In the genomic region with DNA sequence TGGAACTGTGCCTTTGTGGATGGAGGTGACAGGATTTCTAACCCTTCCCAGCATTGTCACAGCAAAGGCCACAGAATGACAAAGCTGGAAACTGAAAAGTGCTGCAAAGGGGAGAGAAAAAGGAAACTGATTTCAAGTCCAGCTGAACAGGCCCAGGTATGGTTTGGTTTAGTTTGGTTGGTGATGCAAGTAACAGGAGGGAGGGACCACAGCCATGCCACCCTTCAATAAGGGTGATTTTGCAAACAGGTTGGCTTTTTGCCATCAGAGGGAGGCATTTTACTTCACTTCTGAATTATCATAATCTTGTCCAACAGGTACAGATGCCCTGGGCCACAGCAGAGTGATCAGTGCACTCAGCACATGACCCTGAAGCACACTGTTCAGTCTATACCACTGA, we compare ENCODE assay signal across 35 cellular contexts. TPM values are rescaled to one million over a fixed set of nuclear protein-coding genes. Genes with fewer than 3 reads are reported as not detected.
"Had no signal": no experiment of that assay in that cellular context is flagged by ENCODE, and none has a peak within 500 bp of the region (broad histone marks: within the 10 kb centered on the region; RNA-seq: fewer than 3 reads in every experiment).

No MANE protein-coding gene starts in this region.

- FAIRE-seq: endothelial cell of umbilical vein, keratinocyte had no signal

- H3K4me3 ChIP-seq: adrenal gland, body of pancreas, esophagus muscularis mucosa, lung, ovary, smooth muscle cell, vagina had no signal

- H3K4me1 ChIP-seq: foreskin keratinocyte had no signal

- H3K27me3 ChIP-seq: adrenal gland, body of pancreas, esophagus muscularis mucosa, foreskin keratinocyte, neutrophil, ovary, vagina had no signal

- ATAC-seq: foreskin keratinocyte; left colon; stimulated activated memory B cell treated with anti-CD40 and anti-IgM and Interleukin-4, amounts not matched to agents 10 μg/mL and 1 μg/mL and 100 μg/mL, for 72 hours; stimulated activated naive CD8-positive, alpha-beta T cell treated with anti-CD3 and anti-CD28 coated beads, Interleukin-15, amount 100 ng/mL, for 72 hours had no signal

- H3K27ac ChIP-seq: esophagus muscularis mucosa, foreskin keratinocyte, neutrophil, ovary, vagina had no signal

- H3K9me3 ChIP-seq: adrenal gland, body of pancreas, esophagus muscularis mucosa, neutrophil, ovary, vagina had no signal

- H3K36me3 ChIP-seq: adrenal gland, neutrophil, ovary had no signal

- DNase-seq: activated CD4-positive, alpha-beta memory T cell treated with anti-CD3 and anti-CD28 coated beads for 36 hours; activated CD4-positive, alpha-beta T cell treated with anti-CD3 and anti-CD28 coated beads, Interleukin-2, amount 10 ng/mL, durations not matched to agents 24 days and 14 days; activated CD4-positive, CD25-positive, alpha-beta regulatory T cell treated with anti-CD3 and anti-CD28 coated beads, Interleukin-2, amount 50 U/mL, for 72 hours; activated CD8-positive, alpha-beta memory T cell treated with anti-CD3 and anti-CD28 coated beads, Interleukin-2, amount 50 U/mL, for 4 hours; activated effector memory CD4-positive, alpha-beta T cell treated with anti-CD3 and anti-CD28 coated beads, Interleukin-2, amount 50 U/mL, for 16 hours; activated naive CD4-positive, alpha-beta T cell treated with anti-CD3 and anti-CD28 coated beads for 36 hours; activated naive CD8-positive, alpha-beta T cell treated with anti-CD3 and anti-CD28 coated beads for 36 hours; activated T-cell treated with anti-CD3 and anti-CD28 coated beads, Interleukin-2, amount 50 U/mL, for 1 hour; adrenal gland; aorta; body of pancreas; cortex of kidney; foreskin keratinocyte; left colon; ovary; stimulated activated CD4-positive, alpha-beta T cell treated with anti-CD3 and anti-CD28 coated beads, Interleukin-1b, Interleukin-23, amount 100 ng/mL, for 48 hours; stimulated activated CD4-positive, alpha-beta T cell treated with anti-CD3 and anti-CD28 coated beads, Interleukin-4, amount 100 ng/mL, for 4 hours; stimulated activated CD8-positive, alpha-beta memory T cell treated with anti-CD3 and anti-CD28 coated beads, Interleukin-4, amount 100 ng/mL, for 48 hours; stimulated activated naive CD8-positive, alpha-beta T cell treated with anti-CD3 and anti-CD28 coated beads, Interleukin-15, amount 100 ng/mL, for 72 hours; substantia nigra; T-helper 2 cell had no signal

- H3K4me2 ChIP-seq: smooth muscle cell had no signal

RNA-seq across cellular contexts. Expression of a gene that starts 32.5 kb away (rescaled TPM):
- total RNA-seq: activated CD4-positive, alpha-beta memory T cell treated with anti-CD3 and anti-CD28 coated beads for 36 hours; activated CD4-positive, alpha-beta T cell treated with anti-CD3 and anti-CD28 coated beads, Interleukin-2, amount 10 ng/mL, durations not matched to agents 24 days and 14 days; activated CD8-positive, alpha-beta memory T cell treated with anti-CD3 and anti-CD28 coated beads for 36 hours; activated naive CD4-positive, alpha-beta T cell treated with anti-CD3 and anti-CD28 coated beads for 36 hours; activated naive CD8-positive, alpha-beta T cell treated with anti-CD3 and anti-CD28 coated beads for 36 hours; activated T-helper 1 cell treated with anti-CD3 and anti-CD28 coated beads, Interleukin-12 subunit alpha, Interleukin-12 subunit beta, Interleukin-2, Interleukin-4 antibody, amounts not matched to agents 30 ng/mL and 10 ng/mL and 1 ng/mL, durations not matched to agents 14 hours and 24 hours and 36 hours; adrenal gland; aorta; body of pancreas; endothelial cell of umbilical vein; esophagus muscularis mucosa; foreskin keratinocyte; left colon; lung; mucosa of gallbladder; ovary; progenitor cell of endocrine pancreas; renal cortical epithelial cell; smooth muscle cell; vagina had no signal
- polyA plus RNA-seq: adrenal gland, aorta, endothelial cell of umbilical vein, foreskin keratinocyte, keratinocyte, lung, ovary, smooth muscle cell had no signal

RNA-seq across cellular contexts. Expression of a gene that starts 51.1 kb away (rescaled TPM):
- total RNA-seq: activated CD4-positive, alpha-beta memory T cell treated with anti-CD3 and anti-CD28 coated beads for 36 hours; activated CD4-positive, alpha-beta T cell treated with anti-CD3 and anti-CD28 coated beads, Interleukin-2, amount 10 ng/mL, durations not matched to agents 24 days and 14 days; activated CD8-positive, alpha-beta memory T cell treated with anti-CD3 and anti-CD28 coated beads for 36 hours; activated naive CD4-positive, alpha-beta T cell treated with anti-CD3 and anti-CD28 coated beads for 36 hours; activated naive CD8-positive, alpha-beta T cell treated with anti-CD3 and anti-CD28 coated beads for 36 hours; activated T-helper 1 cell treated with anti-CD3 and anti-CD28 coated beads, Interleukin-12 subunit alpha, Interleukin-12 subunit beta, Interleukin-2, Interleukin-4 antibody, amounts not matched to agents 30 ng/mL and 10 ng/mL and 1 ng/mL, durations not matched to agents 14 hours and 24 hours and 36 hours; aorta; chondrocyte; endothelial cell of umbilical vein; foreskin keratinocyte; smooth muscle cell; vagina had no signal
- polyA plus RNA-seq: endothelial cell of umbilical vein, foreskin keratinocyte, keratinocyte, smooth muscle cell had no signal

RNA-seq across cellular contexts. Expression of a gene that starts 57.3 kb away (rescaled TPM):
- total RNA-seq: activated CD4-positive, alpha-beta memory T cell treated with anti-CD3 and anti-CD28 coated beads for 36 hours; activated CD4-positive, alpha-beta T cell treated with anti-CD3 and anti-CD28 coated beads, Interleukin-2, amount 10 ng/mL, durations not matched to agents 24 days and 14 days; activated CD8-positive, alpha-beta memory T cell treated with anti-CD3 and anti-CD28 coated beads for 36 hours; aorta; body of pancreas; chondrocyte; endothelial cell of umbilical vein; foreskin keratinocyte; left colon; lung; mucosa of gallbladder; renal cortical epithelial cell; smooth muscle cell; vagina had no signal
- polyA plus RNA-seq: aorta, endothelial cell of umbilical vein, foreskin keratinocyte, keratinocyte, smooth muscle cell had no signal
